In genomic region chr13:103878891-103879605, GRCh38 we compare ENCODE assay signal across 18 cellular contexts.
"Had no signal": no experiment of that assay in that cellular context is flagged by ENCODE, and none has a peak within 500 bp of the region (broad histone marks: within the 10 kb centered on the region; RNA-seq: fewer than 3 reads in every experiment).

No MANE protein-coding gene starts in this region.

- H3K27ac Mint-ChIP-seq: activated CD8-positive, alpha-beta T cell treated with anti-CD3 and anti-CD28 coated beads, Interleukin-2, amount 10 ng/mL, durations not matched to agents 7 days and 5 days; activated naive CD4-positive, alpha-beta T cell treated with anti-CD3 and anti-CD28 coated beads, Interleukin-2, amount 50 U/mL, for 24 hours; naive thymus-derived CD8-positive, alpha-beta T cell; stimulated activated naive CD8-positive, alpha-beta T cell treated with anti-CD3 and anti-CD28 coated beads, Interleukin-15, amount 100 ng/mL, for 72 hours had no signal

- H3K36me3 ChIP-seq: ascending aorta, lower lobe of right lung, prostate gland, right atrium auricular region, tibial artery had no signal

- ATAC-seq: activated CD8-positive, alpha-beta T cell treated with anti-CD3 and anti-CD28 coated beads, Interleukin-2, amount 10 ng/mL, durations not matched to agents 7 days and 5 days; left lobe of liver; lower lobe of right lung; naive thymus-derived CD8-positive, alpha-beta T cell; stimulated activated naive CD8-positive, alpha-beta T cell treated with anti-CD3 and anti-CD28 coated beads, Interleukin-15, amount 100 ng/mL, for 72 hours had no signal

- FAIRE-seq: bronchial epithelial cell had no signal

- H3K36me3 Mint-ChIP-seq: activated naive CD4-positive, alpha-beta T cell treated with anti-CD3 and anti-CD28 coated beads, Interleukin-2, amount 50 U/mL, for 24 hours; naive thymus-derived CD8-positive, alpha-beta T cell had no signal

- DNase-seq: activated CD4-positive, alpha-beta T cell treated with anti-CD3 and anti-CD28 coated beads for 1 hour; activated CD4-positive, alpha-beta T cell treated with anti-CD3 and anti-CD28 coated beads, Interleukin-2, amount 50 U/mL, for 1 hour; activated CD8-positive, alpha-beta T cell treated with anti-CD3 and anti-CD28 coated beads, Interleukin-2, amount 10 ng/mL, durations not matched to agents 7 days and 5 days; activated gamma-delta T cell treated with Interleukin-2 at 50 U/mL for 16 hours; activated T-cell treated with anti-CD3 and anti-CD28 coated beads, Interleukin-2, amount 50 U/mL, for 1 hour; foreskin fibroblast; lower lobe of right lung; naive thymus-derived CD8-positive, alpha-beta T cell; stimulated activated CD4-positive, alpha-beta T cell treated with anti-CD3 and anti-CD28 coated beads, Interleukin-12 subunit alpha, Interleukin-12 subunit beta, amount 100 ng/mL, for 4 hours; stimulated activated naive CD8-positive, alpha-beta T cell treated with anti-CD3 and anti-CD28 coated beads, Interleukin-15, amount 100 ng/mL, for 72 hours; T-helper 1 cell; tibial artery had no signal

- H3K27me3 Mint-ChIP-seq: activated naive CD4-positive, alpha-beta T cell treated with anti-CD3 and anti-CD28 coated beads, Interleukin-2, amount 50 U/mL, for 24 hours; stimulated activated naive CD8-positive, alpha-beta T cell treated with anti-CD3 and anti-CD28 coated beads, Interleukin-15, amount 100 ng/mL, for 72 hours had no signal

- H3K9me3 ChIP-seq: ascending aorta, lower lobe of right lung, prostate gland, right atrium auricular region, tibial artery had no signal

- H3K27me3 ChIP-seq: ascending aorta, right atrium auricular region, tibial artery had no signal

- H3K4me1 Mint-ChIP-seq: activated naive CD4-positive, alpha-beta T cell treated with anti-CD3 and anti-CD28 coated beads, Interleukin-2, amount 50 U/mL, for 24 hours; naive thymus-derived CD8-positive, alpha-beta T cell; stimulated activated naive CD8-positive, alpha-beta T cell treated with anti-CD3 and anti-CD28 coated beads, Interleukin-15, amount 100 ng/mL, for 72 hours had no signal

- H3K4me3 ChIP-seq: ascending aorta, lower lobe of right lung, prostate gland, right atrium auricular region, tibial artery had no signal

- H3K4me1 ChIP-seq: ascending aorta, prostate gland, right atrium auricular region, tibial artery had no signal

- H3K4me3 Mint-ChIP-seq: activated CD8-positive, alpha-beta T cell treated with anti-CD3 and anti-CD28 coated beads, Interleukin-2, amount 10 ng/mL, durations not matched to agents 7 days and 5 days; activated naive CD4-positive, alpha-beta T cell treated with anti-CD3 and anti-CD28 coated beads, Interleukin-2, amount 50 U/mL, for 24 hours; naive thymus-derived CD8-positive, alpha-beta T cell; stimulated activated naive CD8-positive, alpha-beta T cell treated with anti-CD3 and anti-CD28 coated beads, Interleukin-15, amount 100 ng/mL, for 72 hours had no signal

- H3K27ac ChIP-seq: ascending aorta, lower lobe of right lung, prostate gland, right atrium auricular region, tibial artery had no signal
